Comparison of ENCODE assay signal across 8 cellular contexts in the genomic region with DNA sequence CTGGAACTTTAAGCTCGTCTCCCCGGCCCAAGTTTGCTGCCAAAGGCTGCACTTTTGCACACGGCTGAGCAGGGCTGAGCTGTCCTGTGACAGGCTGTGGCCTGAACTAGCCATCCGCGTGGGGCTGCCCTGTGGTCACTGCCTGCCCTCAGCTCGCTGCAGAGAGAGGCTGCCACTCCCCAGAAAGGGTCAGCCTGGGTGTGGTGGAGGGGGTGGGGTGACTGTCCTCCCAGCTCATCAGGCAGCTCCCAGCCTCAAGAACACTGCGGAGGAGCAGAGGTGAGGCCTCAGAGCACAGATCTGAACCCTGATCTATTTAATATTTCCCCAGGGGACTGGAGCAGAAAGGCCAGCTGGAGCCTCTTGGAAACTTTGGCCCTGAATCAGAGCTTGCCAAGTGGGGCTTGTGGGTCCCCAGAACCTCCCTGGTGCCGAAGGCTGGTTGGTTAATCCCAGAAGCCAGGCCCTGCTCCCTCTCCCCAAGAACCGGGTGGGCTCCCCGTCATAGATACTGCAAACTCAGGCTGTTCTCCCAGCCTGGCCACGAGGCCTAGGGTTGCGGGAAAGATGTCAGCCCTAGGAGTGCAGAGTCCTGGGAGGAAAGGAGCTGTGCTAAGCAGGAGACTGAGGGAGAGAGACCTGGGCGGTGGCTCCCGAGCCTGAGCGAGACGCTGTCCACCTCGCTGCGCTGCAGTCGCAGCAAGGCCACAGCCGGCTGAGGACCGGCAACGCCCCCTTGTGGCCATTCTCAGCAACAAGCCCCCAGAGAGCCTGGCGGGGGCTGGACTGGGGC.
DNase-seq lines count a peak whose midpoint lies in the region; ATAC-seq lines count a peak whose summit lies in the region.

No MANE protein-coding gene starts in this region.

- ATAC-seq in HG03378 (IDR thresholded peaks at IDR 0.05; ENCODE audit: unreplicated experiment) (peak; percentile 58), memory B cell (ENCODE audit: low read depth) (peak; percentile 78), GM18519 (IDR thresholded peaks at IDR 0.05; ENCODE audit: low FRiP score, unreplicated experiment) (no peak)
- peak; percentile 94 for ATAC-seq in activated CD8-positive, alpha-beta T cell treated with anti-CD3 and anti-CD28 coated beads, Interleukin-2, amount 10 ng/mL, durations not matched to agents 7 days and 5 days

- H3K36me3 Mint-ChIP-seq in activated CD8-positive, alpha-beta T cell treated with anti-CD3 and anti-CD28 coated beads, Interleukin-2, amount 10 ng/mL, durations not matched to agents 7 days and 5 days (ENCODE audit: low read depth) = no peaks in the 10 kb centered on the region
- peaks cover 4% of the 10 kb centered on the region for H3K36me3 Mint-ChIP-seq in memory B cell

- POLR2A ChIA-PET in activated CD8-positive, alpha-beta T cell treated with anti-CD3 and anti-CD28 coated beads, Interleukin-2, amount 10 ng/mL, durations not matched to agents 7 days and 5 days (lab: Charles Lee) = no interaction called here

- H3K4me3 Mint-ChIP-seq in activated CD8-positive, alpha-beta T cell treated with anti-CD3 and anti-CD28 coated beads, Interleukin-2, amount 10 ng/mL, durations not matched to agents 7 days and 5 days = no peak overlapping the region
- no peak overlapping the region for H3K4me3 Mint-ChIP-seq in memory B cell

- CTCF ChIA-PET in activated CD8-positive, alpha-beta T cell treated with anti-CD3 and anti-CD28 coated beads, Interleukin-2, amount 10 ng/mL, durations not matched to agents 7 days and 5 days (lab: Charles Lee) = interaction anchor here (0.6 to 5.4 kb wide), 9 partner anchors 10 to 222 kb away, joined by 3 to 52 read pairs (median 4); no protein-coding TSS in a partner anchor

- no peaks in the 10 kb centered on the region for H3K4me1 ChIP-seq in effector memory CD4-positive, alpha-beta T cell (ENCODE audit: control insufficient read depth, insufficient read depth, low read length, poor library complexity, severe bottlenecking)

- H3K9me3 ChIP-seq in effector memory CD4-positive, alpha-beta T cell (ENCODE audit: control insufficient read depth, low read length) = no peaks in the 10 kb centered on the region

- peaks cover 4% of the 10 kb centered on the region for H3K27me3 Mint-ChIP-seq in activated CD8-positive, alpha-beta T cell treated with anti-CD3 and anti-CD28 coated beads, Interleukin-2, amount 10 ng/mL, durations not matched to agents 7 days and 5 days (ENCODE audit: low read depth)
- H3K27me3 Mint-ChIP-seq in memory B cell = peaks cover 3% of the 10 kb centered on the region

- H3K4me1 Mint-ChIP-seq in activated CD8-positive, alpha-beta T cell treated with anti-CD3 and anti-CD28 coated beads, Interleukin-2, amount 10 ng/mL, durations not matched to agents 7 days and 5 days (ENCODE audit: low read depth) = no peaks in the 10 kb centered on the region
- peaks cover 2% of the 10 kb centered on the region for H3K4me1 Mint-ChIP-seq in memory B cell

- peak; percentile 95 for DNase-seq in DMS53 (lab: John Stamatoyannopoulos, UW)
- peak; percentile 81 for DNase-seq in NCI-H774 (lab: John Stamatoyannopoulos, UW)
- peak; percentile 80 for DNase-seq in activated CD8-positive, alpha-beta T cell treated with anti-CD3 and anti-CD28 coated beads, Interleukin-2, amount 10 ng/mL, durations not matched to agents 7 days and 5 days
- DNase-seq in effector memory CD4-positive, alpha-beta T cell = peak in 2 of 3 donors; percentile 9 to 36
- DNase-seq in memory B cell (ENCODE audit: low spot score in 2 of 2) = peak; percentile 54 to 61
- DNase-seq in stimulated activated CD8-positive, alpha-beta memory T cell treated with anti-CD3 and anti-CD28 coated beads, Interleukin-12 subunit alpha, Interleukin-12 subunit beta, amount 100 ng/mL, for 1 hour (ENCODE audit: low read depth) = peak; percentile 35

- no peak overlapping the region for H3K27ac Mint-ChIP-seq in activated CD8-positive, alpha-beta T cell treated with anti-CD3 and anti-CD28 coated beads, Interleukin-2, amount 10 ng/mL, durations not matched to agents 7 days and 5 days
- H3K27ac Mint-ChIP-seq in memory B cell = no peak overlapping the region

- no peaks in the 10 kb centered on the region for H3K9me3 Mint-ChIP-seq in activated CD8-positive, alpha-beta T cell treated with anti-CD3 and anti-CD28 coated beads, Interleukin-2, amount 10 ng/mL, durations not matched to agents 7 days and 5 days (ENCODE audit: insufficient read depth)
- H3K9me3 Mint-ChIP-seq in memory B cell = peaks cover 4% of the 10 kb centered on the region

- no peak overlapping the region for H3K27ac ChIP-seq in effector memory CD4-positive, alpha-beta T cell (ENCODE audit: insufficient read depth, low read length, poor library complexity, severe bottlenecking)

- no peak overlapping the region for H3K4me3 ChIP-seq in effector memory CD4-positive, alpha-beta T cell (ENCODE audit: insufficient read depth, low read depth, low read length, poor library complexity, severe bottlenecking)

- no peaks in the 10 kb centered on the region for H3K36me3 ChIP-seq in effector memory CD4-positive, alpha-beta T cell (ENCODE audit: control insufficient read depth, insufficient read depth, low read length)

- H3K27me3 ChIP-seq in effector memory CD4-positive, alpha-beta T cell (replicated peaks; ENCODE audit: control insufficient read depth, insufficient read depth, low read length, poor library complexity, severe bottlenecking) = no peaks in the 10 kb centered on the region

Comparison
In these comparisons a context has a peak if more than half of its experiments do, and no peak if none do; other contexts are left out.
1. DNase-seq: peak in every context shown above with its lines; median percentile 95 in DMS53; 81 in NCI-H774; 80 in activated CD8-positive, alpha-beta T cell treated with anti-CD3 and anti-CD28 coated beads, Interleukin-2, amount 10 ng/mL, durations not matched to agents 7 days and 5 days; 58 in memory B cell; 35 in stimulated activated CD8-positive, alpha-beta memory T cell treated with anti-CD3 and anti-CD28 coated beads, Interleukin-12 subunit alpha, Interleukin-12 subunit beta, amount 100 ng/mL, for 1 hour; 22 in effector memory CD4-positive, alpha-beta T cell.